Comparison of ENCODE assay signal across 13 cellular contexts in the genomic region with DNA sequence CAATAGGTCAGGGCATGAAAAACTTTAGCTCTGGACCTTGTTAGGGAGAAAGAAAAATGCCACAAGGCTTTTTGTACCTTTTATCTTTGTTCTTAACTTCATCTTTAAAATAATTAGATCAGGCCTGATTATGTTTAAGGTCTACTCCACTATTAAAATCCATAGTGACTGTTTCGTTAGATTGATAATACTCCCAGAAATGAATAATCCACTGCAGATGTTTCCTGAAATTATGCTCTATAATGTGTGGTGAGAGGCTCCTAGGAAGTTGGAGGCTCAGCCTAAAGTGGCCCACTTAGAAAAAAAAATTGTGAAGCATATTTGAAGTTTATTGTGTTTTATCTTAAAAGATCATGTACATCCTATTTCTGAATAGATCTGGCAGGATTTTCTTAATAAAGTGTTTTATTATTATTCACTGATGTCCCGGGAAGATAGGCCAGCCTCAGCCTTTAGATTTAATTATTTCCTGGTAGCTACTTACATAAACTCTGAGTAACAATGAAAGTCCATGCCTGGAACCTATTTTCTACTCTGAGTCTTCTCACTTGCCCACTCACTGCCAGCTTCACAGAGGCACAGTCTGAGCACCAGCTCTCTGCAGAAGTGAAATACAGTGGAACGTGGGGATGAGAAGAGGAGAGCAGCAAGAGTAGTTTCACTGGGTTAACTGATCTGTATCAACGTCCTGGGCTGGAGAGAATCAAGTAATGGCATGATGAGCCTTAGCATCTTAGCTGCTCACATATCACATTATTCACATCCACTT.
DNase-seq lines count a peak whose midpoint lies in the region; ATAC-seq and TF ChIP-seq lines count a peak whose summit lies in the region.
"Had no signal": no experiment of that assay in that cellular context is flagged by ENCODE, and none has a peak within 500 bp of the region (broad histone marks: within the 10 kb centered on the region; RNA-seq: fewer than 3 reads in every experiment).

No MANE protein-coding gene starts in this region.

- no peaks in the 10 kb centered on the region for H4K20me1 ChIP-seq in smooth muscle cell (ENCODE audit: low read depth)

- no peak for TF ChIP-seq CTCF in smooth muscle cell (IDR thresholded peaks at IDR 0.05; ENCODE audit: borderline replicate concordance, insufficient read depth, poor library complexity, severe bottlenecking)

- no peak overlapping the region for H3K9ac ChIP-seq in smooth muscle cell (ENCODE audit: low read depth)

- no peaks in the 10 kb centered on the region for H3K27me3 Mint-ChIP-seq in T-helper 2 cell treated with Interferon-gamma antibody and Interleukin-4, amounts not matched to agents 5 μg/mL and 100 μg/mL, for 36 hours (ENCODE audit: low read depth)

- peak overlapping the region; percentile 46 for H3K27ac Mint-ChIP-seq in T-helper 2 cell treated with Interferon-gamma antibody and Interleukin-4, amounts not matched to agents 5 μg/mL and 100 μg/mL, for 36 hours

- H3K4me2 ChIP-seq in smooth muscle cell, result no peak overlapping the region

- DNase-seq in activated CD4-positive, CD25-positive, alpha-beta regulatory T cell treated with anti-CD3 and anti-CD28 coated beads, Interleukin-2, amount 50 U/mL, for 72 hours, result no peak
- DNase-seq in T-helper 2 cell treated with Interferon-gamma antibody and Interleukin-4, amounts not matched to agents 5 μg/mL and 100 μg/mL, for 36 hours (ENCODE audit: low spot score), result peak; percentile 44
- no peak for DNase-seq in smooth muscle cell (lab: John Stamatoyannopoulos, UW; ENCODE audit: unreplicated experiment)
- DNase-seq in posterior vena cava (ENCODE audit: low spot score), result no peak
- DNase-seq in left lobe of liver (ENCODE audit: low spot score), result no peak
- DNase-seq: activated gamma-delta T cell treated with Interleukin-2 at 50 U/mL for 16 hours, DND-41, left ventricle myocardium superior, NCI-H1417 treated with DMSO at 0.1 percent for 48 hours had no signal

- 50% methylated on average over 4 of the region's 4 CpGs for WGBS in smooth muscle cell (ENCODE audit: low lambda C conversion rate)

- no peaks in the 10 kb centered on the region for H3K36me3 Mint-ChIP-seq in T-helper 2 cell treated with Interferon-gamma antibody and Interleukin-4, amounts not matched to agents 5 μg/mL and 100 μg/mL, for 36 hours (ENCODE audit: low read depth)

- no peaks in the 10 kb centered on the region for H3K79me2 ChIP-seq in smooth muscle cell (ENCODE audit: low read depth)

- H2AFZ ChIP-seq in smooth muscle cell (ENCODE audit: low read depth), result peak overlapping the region; percentile 62

- H3K4me3 ChIP-seq in smooth muscle cell, result no peak overlapping the region

- ATAC-seq in activated CD4-positive, CD25-positive, alpha-beta regulatory T cell treated with anti-CD3 and anti-CD28 coated beads, Interleukin-2, amount 50 U/mL, for 24 hours, result peak; percentile 26 to 54
- ATAC-seq in GM21717 (IDR thresholded peaks at IDR 0.05; ENCODE audit: unreplicated experiment) (peak; percentile 53), left lobe of liver (no peak), GM21619 (IDR thresholded peaks at IDR 0.05; ENCODE audit: unreplicated experiment) (no peak)
- ATAC-seq: left ventricle myocardium superior had no signal

- H3F3A ChIP-seq in smooth muscle cell (ENCODE audit: low read depth), result no peaks in the 10 kb centered on the region

- peaks cover 3% of the 10 kb centered on the region for H3K9me3 Mint-ChIP-seq in T-helper 2 cell treated with Interferon-gamma antibody and Interleukin-4, amounts not matched to agents 5 μg/mL and 100 μg/mL, for 36 hours

- no peaks in the 10 kb centered on the region for H3K36me3 ChIP-seq in smooth muscle cell (ENCODE audit: low read depth)

- H3K4me3 Mint-ChIP-seq in T-helper 2 cell treated with Interferon-gamma antibody and Interleukin-4, amounts not matched to agents 5 μg/mL and 100 μg/mL, for 36 hours, result peak overlapping the region; percentile 39

- H3K4me1 ChIP-seq in smooth muscle cell (ENCODE audit: low read depth), result peaks cover 17% of the 10 kb centered on the region

- H3K9me3 ChIP-seq in smooth muscle cell (replicated peaks; ENCODE audit: low read depth), result no peaks in the 10 kb centered on the region

- intact Hi-C loops in posterior vena cava (cut with DNase I), result no loop called here

- H3K4me1 Mint-ChIP-seq in T-helper 2 cell treated with Interferon-gamma antibody and Interleukin-4, amounts not matched to agents 5 μg/mL and 100 μg/mL, for 36 hours (ENCODE audit: low read depth), result peaks cover 42% of the 10 kb centered on the region

- peak overlapping the region; percentile 90 for H3K27ac ChIP-seq in smooth muscle cell (ENCODE audit: low read depth)
- H3K27ac ChIP-seq: 22Rv1 had no signal

- H3K27me3 ChIP-seq in smooth muscle cell (ENCODE audit: low read depth), result no peaks in the 10 kb centered on the region

Comparison
In these comparisons a context has a peak if more than half of its experiments do, and no peak if none do; other contexts are left out.
1. ATAC-seq: peak in activated CD4-positive, CD25-positive, alpha-beta regulatory T cell treated with anti-CD3 and anti-CD28 coated beads, Interleukin-2, amount 50 U/mL, for 24 hours (2 of 2) and GM21717 (single experiment); none in left lobe of liver (single experiment) and GM21619 (single experiment).